ENCODE assay signal across 9 cellular contexts in the genomic region with DNA sequence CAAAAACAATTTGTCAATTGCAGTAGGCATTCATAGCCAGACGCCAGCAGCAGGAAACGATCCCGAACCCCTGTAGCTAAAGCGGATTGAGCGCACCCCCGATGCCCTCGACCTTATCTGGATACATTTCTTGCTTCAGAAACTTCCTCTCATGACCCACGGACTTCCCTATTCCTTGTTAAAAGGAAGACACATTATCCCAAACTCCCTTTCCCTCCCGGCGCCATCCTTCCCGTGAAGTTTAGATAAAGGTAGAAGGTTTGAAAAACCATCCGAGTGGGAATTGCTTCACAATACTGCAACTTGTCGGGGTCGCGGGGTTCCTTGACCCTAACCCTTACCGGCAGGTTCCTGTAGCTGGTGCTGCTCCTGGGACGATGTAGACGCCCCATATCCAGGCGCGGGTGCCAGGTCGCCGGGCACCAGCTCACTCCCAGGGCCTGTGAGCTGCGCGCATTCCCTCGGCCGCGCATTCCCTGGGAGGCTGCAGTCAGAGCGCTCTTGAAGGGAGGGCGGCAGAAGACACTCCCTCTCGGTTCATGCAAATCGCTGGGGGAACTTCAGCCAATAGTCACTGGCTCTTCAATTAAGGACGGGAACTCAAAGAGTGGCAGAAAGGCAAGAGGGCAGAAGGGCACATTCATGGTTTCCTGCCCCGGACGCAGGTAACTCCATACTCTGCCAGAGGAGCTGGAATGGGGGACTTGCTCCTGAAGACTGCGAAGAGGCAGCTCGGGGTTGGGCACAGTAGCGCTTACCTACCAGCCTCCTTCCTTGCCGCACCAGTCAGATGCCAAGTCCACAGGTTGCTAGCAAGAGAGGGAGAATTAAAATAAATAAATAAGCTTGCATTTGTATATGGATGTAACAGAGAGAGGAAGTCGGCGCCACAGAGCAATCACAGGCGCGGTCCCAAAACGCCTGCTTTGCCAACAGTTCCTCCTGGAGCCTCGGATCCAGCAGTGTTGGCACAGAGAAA. TPM values are rescaled to one million over a fixed set of nuclear protein-coding genes. Genes with fewer than 3 reads are reported as not detected.
DNase-seq lines count a peak whose midpoint lies in the region; ATAC-seq, FAIRE-seq and TF ChIP-seq lines count a peak whose summit lies in the region.
"Had no signal": no experiment of that assay in that cellular context is flagged by ENCODE, and none has a peak within 500 bp of the region (broad histone marks: within the 10 kb centered on the region; RNA-seq: fewer than 3 reads in every experiment).

No MANE protein-coding gene starts in this region.

- peaks cover 5 to 28% of the 10 kb centered on the region in 2 experiments for H3K27me3 ChIP-seq in HepG2 (ENCODE audit: control insufficient read depth in 1 of 2, insufficient read depth in 2 of 2, low read length in 2 of 2)
- H3K27me3 ChIP-seq in transverse colon = peaks cover 6% of the 10 kb centered on the region

- no peak overlapping the region for H3K27ac ChIP-seq in HepG2 (ENCODE audit: extremely low read length, insufficient read depth, low read length)
- H3K27ac ChIP-seq in transverse colon = peak overlapping the region in 3 of 4 donors; percentile 43 to 61 (median 53)

- no peaks in the 10 kb centered on the region for H3K9me3 ChIP-seq in HepG2 (ENCODE audit: low read length)
- no peaks in the 10 kb centered on the region for H3K9me3 ChIP-seq in transverse colon

- TF ChIP-seq RAD21 in HepG2 (CRISPR knock-in tag; IDR thresholded peaks at IDR 0.05) = no peak

- BruUV-seq in HepG2 (replicated peaks; lab: Mats Ljungman, UMichigan) = no TSS peak

- no peak for TF ChIP-seq EP300 in HepG2 (IDR thresholded peaks at IDR 0.05; ENCODE audit: low read depth in 2 of 2, low read length in 2 of 2)
- TF ChIP-seq EP300 in HepG2 (CRISPR knock-in tag; IDR thresholded peaks at IDR 0.05; ENCODE audit: borderline replicate concordance) = no peak
- no peak for TF ChIP-seq EP300 in transverse colon (IDR thresholded peaks at IDR 0.05; ENCODE audit: low read depth)

- CTCF ChIA-PET in HepG2 (lab: Yijun Ruan, JAX; ENCODE audit: low intra/inter-chr PET ratio, low total read pairs) = no interaction called here

- DNase-seq in COLO668 (lab: John Stamatoyannopoulos, UW; ENCODE audit: unreplicated experiment) = peak; percentile 85
- peak; percentile 58 for DNase-seq in NCI-H226
- DNase-seq in choroid plexus epithelial cell (ENCODE audit: low read depth) = peak; percentile 1
- peak; percentile 26 for DNase-seq in HepG2 (ENCODE audit: low spot score)
- DNase-seq in transverse colon = peak; percentile 71
- DNase-seq in activated effector memory CD4-positive, alpha-beta T cell treated with Interleukin-2 at 50 U/mL for 16 hours = no peak

- H3K4me3 ChIP-seq in choroid plexus epithelial cell (ENCODE audit: low read depth, low read length) = no peak overlapping the region
- peak overlapping the region in 1 of 3 experiments; percentile 33; a peak in 2 of 6 replicates for H3K4me3 ChIP-seq in HepG2 (replicated peaks in 1 of 3; ENCODE audit: insufficient read depth in 1 of 3, low read depth in 2 of 3, low read length in 3 of 3)
- peak overlapping the region; percentile 12 to 49 (median 24) for H3K4me3 ChIP-seq in transverse colon

- H3K79me2 ChIP-seq in HepG2 (ENCODE audit: insufficient read depth, low read length) = no peaks in the 10 kb centered on the region

- no peak for FAIRE-seq in HepG2 (lab: Jason Lieb, UNC)
- FAIRE-seq: G401.6 had no signal

- H3K36me3 ChIP-seq in HepG2 (replicated peaks in 1 of 2; ENCODE audit: control insufficient read depth in 1 of 2, insufficient read depth in 2 of 2, low read length in 2 of 2) = no peaks in the 10 kb centered on the region
- no peaks in the 10 kb centered on the region for H3K36me3 ChIP-seq in transverse colon

- no peak overlapping the region for H3K9ac ChIP-seq in HepG2 (ENCODE audit: insufficient read depth, low read depth, low read length)

- WGBS in HepG2 (ENCODE audit: low lambda C conversion rate) = 7% methylated on average over 31 of the region's 44 CpGs
- WGBS in transverse colon (ENCODE audit: low coverage in 1 of 2), 2 donors = 1 to 8% methylated on average over 16 to 44 of the region's 44 CpGs

- TF ChIP-seq POLR2A in HepG2 (IDR thresholded peaks at IDR 0.05; ENCODE audit: insufficient read depth in 1 of 2, low read depth in 2 of 2, low read length in 2 of 2) (no peak), transverse colon (IDR thresholded peaks at IDR 0.05) (peak; percentile 77)

- TF ChIP-seq CTCF in choroid plexus epithelial cell (conservative IDR thresholded peaks at IDR 0.05; ENCODE audit: low read depth, low read length) (no peak), HepG2 (CRISPR knock-in tag; IDR thresholded peaks at IDR 0.05) (no peak), transverse colon (IDR thresholded peaks at IDR 0.05) (no peak)

- peak overlapping the region; percentile 45 for H3K4me2 ChIP-seq in HepG2 (ENCODE audit: low read depth, low read length)

- in situ Hi-C loops in HepG2 (cut with HindIII; ENCODE audit: extremely low pct_ligation_motif_present, low pct_unique_long_range_greater_than_20kb) = loop anchor here (10.0 to 25.0 kb wide), 2 partner anchors 270 to 778 kb away; no protein-coding TSS in a partner anchor
- in situ Hi-C loops in transverse colon (cut with MboI; ENCODE audit: low pct_ligation_motif_present in 1 of 4, low pct_unique_long_range_greater_than_20kb in 1 of 4, low sequenced_read_pairs in 3 of 4) = no loop called here

- ATAC-seq in HepG2 = peak; percentile 97
- no peak for ATAC-seq in HG02973 (IDR thresholded peaks at IDR 0.05; ENCODE audit: unreplicated experiment)
- no peak for ATAC-seq in HG03045 (IDR thresholded peaks at IDR 0.05; ENCODE audit: unreplicated experiment)

- H3K4me1 ChIP-seq in HepG2 (ENCODE audit: insufficient read depth, low read length) (no peaks in the 10 kb centered on the region), transverse colon (peaks cover 0 to 18% (median 9%) of the 10 kb centered on the region in 4 donors)

- POLR2A ChIA-PET in HepG2 (lab: Yijun Ruan, JAX) = no interaction called here

- no peaks in the 10 kb centered on the region for H4K20me1 ChIP-seq in HepG2 (ENCODE audit: insufficient read depth, low read length)

- H2AFZ ChIP-seq in HepG2 (ENCODE audit: low read length) = no peak overlapping the region

- intact Hi-C loops in HepG2 (cut with micrococcal nuclease; ENCODE audit: unreplicated experiment) (loop anchor here (5.0 to 10.0 kb wide), 3 partner anchors 128 to 290 kb away; no protein-coding TSS in a partner anchor), transverse colon (cut with DNase I; ENCODE audit: low total_unique reads) (no loop called here)

TF ChIP-seq in HepG2, 621 proteins besides CTCF, POLR2A, EP300 and RAD21:
- TF ChIP-seq, protein P1, sequence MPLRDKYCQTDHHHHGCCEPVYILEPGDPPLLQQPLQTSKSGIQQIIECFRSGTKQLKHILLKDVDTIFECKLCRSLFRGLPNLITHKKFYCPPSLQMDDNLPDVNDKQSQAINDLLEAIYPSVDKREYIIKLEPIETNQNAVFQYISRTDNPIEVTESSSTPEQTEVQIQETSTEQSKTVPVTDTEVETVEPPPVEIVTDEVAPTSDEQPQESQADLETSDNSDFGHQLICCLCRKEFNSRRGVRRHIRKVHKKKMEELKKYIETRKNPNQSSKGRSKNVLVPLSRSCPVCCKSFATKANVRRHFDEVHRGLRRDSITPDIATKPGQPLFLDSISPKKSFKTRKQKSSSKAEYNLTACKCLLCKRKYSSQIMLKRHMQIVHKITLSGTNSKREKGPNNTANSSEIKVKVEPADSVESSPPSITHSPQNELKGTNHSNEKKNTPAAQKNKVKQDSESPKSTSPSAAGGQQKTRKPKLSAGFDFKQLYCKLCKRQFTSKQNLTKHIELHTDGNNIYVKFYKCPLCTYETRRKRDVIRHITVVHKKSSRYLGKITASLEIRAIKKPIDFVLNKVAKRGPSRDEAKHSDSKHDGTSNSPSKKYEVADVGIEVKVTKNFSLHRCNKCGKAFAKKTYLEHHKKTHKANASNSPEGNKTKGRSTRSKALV (CRISPR knock-in tag; IDR thresholded peaks at IDR 0.05) = peak; percentile 69; the same call in 1 of the 2 replicates
- no peak for TF ChIP-seq SRY (CRISPR knock-in tag; IDR thresholded peaks at IDR 0.05)

RNA-seq across cellular contexts. Expression of a gene that starts 0.7 kb away (rescaled TPM):
- total RNA-seq in HepG2 (2016; rRNA removed; fragmentation: Illumina TruSeq; extraction: Trizol) (0.02 TPM in 1 of 2 replicates, not detected in the other), transverse colon (1 to 10 TPM in 2 of 4 donors, not detected in 2; 1.4 to 6.0 TPM)
- total RNA-seq in HepG2 (2016; cell fraction: cytosol; rRNA removed; fragmentation: Illumina TruSeq; extraction: Trizol; ENCODE audit: low read depth) = not detected in 2 replicates
- total RNA-seq in HepG2 (2016; cell fraction: insoluble cytoplasmic fraction; rRNA removed; fragmentation: Illumina TruSeq; extraction: Trizol) = not detected in 2 replicates
- not detected in 2 replicates for total RNA-seq in HepG2 (2016; cell fraction: membrane; rRNA removed; fragmentation: Illumina TruSeq; extraction: Trizol)
- total RNA-seq in HepG2 (2016; cell fraction: nucleus; rRNA removed; fragmentation: Illumina TruSeq; extraction: Trizol) = not detected in 2 replicates
- 0.03 TPM in 1 of 2 replicates, not detected in the other for polyA plus RNA-seq in HepG2 (2011; rRNA removed)
- polyA plus RNA-seq in HepG2 (2011; cell fraction: cytosol; rRNA removed) = not detected in 2 replicates
- polyA plus RNA-seq in HepG2 (2011; cell fraction: nucleus; rRNA removed) = not detected in 2 replicates
- 0.03 TPM in 1 of 2 replicates, not detected in the other for polyA plus RNA-seq in HepG2 (2012)
- polyA plus RNA-seq in HepG2 (2016; cell fraction: cytosol; fragmentation: Illumina TruSeq; extraction: Trizol; ENCODE audit: low read depth) = not detected in 2 replicates
- polyA plus RNA-seq in HepG2 (2016; cell fraction: insoluble cytoplasmic fraction; fragmentation: Illumina TruSeq; extraction: Trizol; ENCODE audit: low read depth) = not detected in 2 replicates
- polyA plus RNA-seq in HepG2 (2016; cell fraction: membrane; fragmentation: Illumina TruSeq; extraction: Trizol; ENCODE audit: low read depth) = not detected in 2 replicates
- not detected in 2 replicates for polyA plus RNA-seq in HepG2 (2016; cell fraction: nucleus; fragmentation: Illumina TruSeq; extraction: Trizol; ENCODE audit: insufficient read depth, low read depth)
- not detected in 2 replicates for polyA minus RNA-seq in HepG2 (2011; rRNA and poly(A)+ RNA removed; ENCODE audit: low replicate concordance)
- polyA minus RNA-seq in HepG2 (2011; cell fraction: cytosol; rRNA and poly(A)+ RNA removed) = not detected in 2 replicates
- not detected in 2 replicates for polyA minus RNA-seq in HepG2 (2011; cell fraction: nucleus; rRNA and poly(A)+ RNA removed)
